10 cellular contexts compared by ENCODE assay signal in genomic region chr3:51984269-51984647, GRCh38. TPM values are rescaled to one million over a fixed set of nuclear protein-coding genes. Genes with fewer than 3 reads are reported as not detected.
DNase-seq lines count a peak whose midpoint lies in the region; FAIRE-seq and TF ChIP-seq lines count a peak whose summit lies in the region.
"Had no signal": no experiment of that assay in that cellular context is flagged by ENCODE, and none has a peak within 500 bp of the region (broad histone marks: within the 10 kb centered on the region; RNA-seq: fewer than 3 reads in every experiment).

No MANE protein-coding gene starts in this region.

- H3K36me3 Mint-ChIP-seq in dendritic cell treated with granulocyte-macrophage colony-stimulating factor and Interleukin-4, amounts not matched to agents 40 ng/mL and 50 ng/mL, for 4 days (ENCODE audit: low read depth), result peaks cover 32% of the 10 kb centered on the region
- H3K36me3 Mint-ChIP-seq in nephron (ENCODE audit: low read depth), result no peaks in the 10 kb centered on the region

- peak overlapping the region; percentile 71 for H3K4me3 ChIP-seq in AG04449 (ENCODE audit: low read depth, low read length)
- H3K4me3 ChIP-seq in LNCaP clone FGC (ENCODE audit: low read depth, low read length), result peak overlapping the region; percentile 66

- CTCF ChIA-PET in AG04449 (lab: Yijun Ruan, JAX), result interaction anchor here (1.9 to 4.5 kb wide), 5 partner anchors 10 to 68 kb away, joined by 5 to 80 read pairs (median 33); partner anchors contain the start of genes ABHD14A, ABHD14B, PARP3 and RPL29

- no peaks in the 10 kb centered on the region for H3K9me3 Mint-ChIP-seq in dendritic cell treated with granulocyte-macrophage colony-stimulating factor and Interleukin-4, amounts not matched to agents 40 ng/mL and 50 ng/mL, for 4 days
- no peaks in the 10 kb centered on the region for H3K9me3 Mint-ChIP-seq in nephron

- peaks cover 46% of the 10 kb centered on the region for H3K4me1 Mint-ChIP-seq in dendritic cell treated with granulocyte-macrophage colony-stimulating factor and Interleukin-4, amounts not matched to agents 40 ng/mL and 50 ng/mL, for 4 days (ENCODE audit: low read depth)
- H3K4me1 Mint-ChIP-seq in nephron, result peaks cover 18% of the 10 kb centered on the region

- DNase-seq in AG04449 (ENCODE audit: low read depth, low spot score) (no peak), LNCaP clone FGC (ENCODE audit: low read depth) (no peak), ACHN (no peak), frontal cortex (ENCODE audit: low spot score in 2 of 2) (no peak), GM13977 (ENCODE audit: low spot score) (no peak), superior temporal gyrus (ENCODE audit: extremely low spot score) (no peak)
- DNase-seq: EL, nucleus accumbens had no signal

- no peak for FAIRE-seq in frontal cortex (lab: Jason Lieb, UNC)

- intact Hi-C loops in dendritic cell treated with granulocyte-macrophage colony-stimulating factor and Interleukin-4, amounts not matched to agents 40 ng/mL and 50 ng/mL, for 4 days (cut with micrococcal nuclease), result no loop called here

- TF ChIP-seq CTCF in AG04449 (IDR thresholded peaks at IDR 0.05; ENCODE audit: insufficient read depth, low read length, missing control alignments) (no peak), LNCaP clone FGC (IDR thresholded peaks at IDR 0.05; ENCODE audit: control insufficient read depth, extremely low read depth, insufficient read depth) (no peak), nephron (IDR thresholded peaks at IDR 0.05; ENCODE audit: unreplicated experiment in 3 of 3) (no peak), GM13977 (IDR thresholded peaks at IDR 0.05; ENCODE audit: extremely low read depth, insufficient read depth, missing control alignments) (no peak)

- no peaks in the 10 kb centered on the region for H3K27me3 Mint-ChIP-seq in dendritic cell treated with granulocyte-macrophage colony-stimulating factor and Interleukin-4, amounts not matched to agents 40 ng/mL and 50 ng/mL, for 4 days
- no peaks in the 10 kb centered on the region for H3K27me3 Mint-ChIP-seq in nephron (ENCODE audit: low read depth)

- in situ Hi-C loops in ACHN (cut with HindIII; ENCODE audit: low pct_ligation_motif_present, low pct_unique_long_range_greater_than_20kb, low sequenced_read_pairs) (no loop called here), GM13977 (cut with MboI; ENCODE audit: low pct_unique_long_range_greater_than_20kb, low sequenced_read_pairs, unreplicated experiment) (no loop called here)

- peak overlapping the region; percentile 35 for H3K4me3 Mint-ChIP-seq in dendritic cell treated with granulocyte-macrophage colony-stimulating factor and Interleukin-4, amounts not matched to agents 40 ng/mL and 50 ng/mL, for 4 days
- peak overlapping the region; percentile 87 to 92 (median 92) for H3K4me3 Mint-ChIP-seq in nephron

- H3K27ac Mint-ChIP-seq in dendritic cell treated with granulocyte-macrophage colony-stimulating factor and Interleukin-4, amounts not matched to agents 40 ng/mL and 50 ng/mL, for 4 days, result peak overlapping the region; percentile 90
- peak overlapping the region; percentile 95 to 99 (median 97) for H3K27ac Mint-ChIP-seq in nephron

- POLR2A ChIA-PET in AG04449 (lab: Yijun Ruan, JAX), result interaction anchor here (3.6 kb wide), 1 partner anchor 11 kb away, joined by 35 read pairs; the partner anchor contains the start of gene RPL29

RNA-seq across cellular contexts. Expression of gene ACY1, which starts 0.9 kb away (rescaled TPM):
- 3.3 TPM for total RNA-seq in frontal cortex

RNA-seq across cellular contexts. Expression of gene ABHD14A, which starts 9.4 kb away (rescaled TPM):
- 22.8 TPM for total RNA-seq in frontal cortex

RNA-seq across cellular contexts. Expression of gene ABHD14B, which starts 10.4 kb away (rescaled TPM):
- 1.6 TPM for total RNA-seq in frontal cortex

RNA-seq across cellular contexts. Expression of gene RPL29, which starts 11.4 kb away (rescaled TPM):
- 852 TPM for total RNA-seq in frontal cortex

RNA-seq across cellular contexts. Expression of gene PCBP4, which starts 17.0 kb away (rescaled TPM):
- 45.7 TPM for total RNA-seq in frontal cortex
